Comparison of ENCODE assay signal across 11 cellular contexts in the genomic region with DNA sequence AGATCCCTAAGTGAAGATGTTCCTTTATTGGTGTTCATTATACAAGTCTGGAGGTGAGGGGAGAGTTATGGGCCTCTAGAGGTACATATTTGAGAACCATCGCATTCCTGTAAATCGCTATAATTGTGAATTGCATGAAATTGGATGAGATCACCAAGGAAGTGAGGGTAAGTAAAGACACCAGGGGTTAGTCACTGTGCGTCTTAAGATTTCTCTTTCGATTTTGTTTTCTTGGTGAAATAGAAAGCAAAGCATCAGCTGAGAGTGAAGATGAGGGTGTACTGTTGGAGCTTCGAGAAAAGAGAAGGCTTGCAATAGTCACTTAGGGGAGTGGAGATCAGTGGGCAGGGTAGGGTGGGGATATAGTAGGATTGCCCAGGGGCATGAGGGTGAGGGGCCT.
DNase-seq lines count a peak whose midpoint lies in the region; ATAC-seq and TF ChIP-seq lines count a peak whose summit lies in the region.
"Had no signal": no experiment of that assay in that cellular context is flagged by ENCODE, and none has a peak within 500 bp of the region (broad histone marks: within the 10 kb centered on the region; RNA-seq: fewer than 3 reads in every experiment).

No MANE protein-coding gene starts in this region.

- CTCF ChIA-PET in A673 (lab: Charles Lee), result no interaction called here

- H3K4me3 ChIP-seq in A673 (ENCODE audit: low read depth, low read length, poor library complexity, severe bottlenecking) (no peak overlapping the region), brain microvascular endothelial cell (ENCODE audit: low read depth, low read length) (no peak overlapping the region), hepatocyte (no peak overlapping the region)
- H3K4me3 ChIP-seq: BLaER1 had no signal

- H3K27me3 ChIP-seq in A673 (replicated peaks; ENCODE audit: insufficient read depth, low read depth, low read length, poor library complexity), result no peaks in the 10 kb centered on the region
- H3K27me3 ChIP-seq in brain microvascular endothelial cell (replicated peaks), result no peaks in the 10 kb centered on the region
- H3K27me3 ChIP-seq in hepatocyte, result no peaks in the 10 kb centered on the region
- H3K27me3 ChIP-seq: BLaER1 had no signal

- POLR2A ChIA-PET in A673 (lab: Charles Lee; ENCODE audit: low non-redundant PET), result no interaction called here

- DNase-seq in A673 (ENCODE audit: low spot score) (peak; percentile 64), brain microvascular endothelial cell (peak; percentile 24), NCI-H146 (lab: John Stamatoyannopoulos, UW) (no peak), HK-2 (ENCODE audit: unreplicated experiment) (no peak), hepatocyte (ENCODE audit: low spot score) (no peak)
- DNase-seq in NK-92 treated with Interleukin-12 subunit alpha and Interleukin-12 subunit beta, amount 100 ng/mL, for 24 hours (lab: John Stamatoyannopoulos, UW), result no peak
- DNase-seq: NCI-H748 treated with DMSO at 0.1 percent for 48 hours; stimulated activated CD4-positive, alpha-beta T cell treated with anti-CD3 and anti-CD28 coated beads, Interleukin-15, amount 100 ng/mL, for 24 hours had no signal

- no TSS peak for BruUV-seq in A673 (replicated peaks; lab: Mats Ljungman, UMichigan)

- no peak overlapping the region for H3K4me2 ChIP-seq in hepatocyte
- H3K4me2 ChIP-seq: BLaER1 had no signal

- peak overlapping the region; percentile 58 for H3K27ac ChIP-seq in A673 (ENCODE audit: low read depth, low read length, poor library complexity, severe bottlenecking)
- no peak overlapping the region for H3K27ac ChIP-seq in brain microvascular endothelial cell
- H3K27ac ChIP-seq in hepatocyte, result no peak overlapping the region
- H3K27ac ChIP-seq: BLaER1 had no signal

- intact Hi-C loops in A673 (cut with micrococcal nuclease; ENCODE audit: unreplicated experiment), result loop anchor here (10.0 kb wide), 1 partner anchor 378 kb away; no protein-coding TSS in a partner anchor

- no peak overlapping the region for H2AFZ ChIP-seq in hepatocyte

- H3K9me3 ChIP-seq in A673 (ENCODE audit: low read depth, low read length, poor library complexity, severe bottlenecking) (no peaks in the 10 kb centered on the region), hepatocyte (ENCODE audit: low read depth) (no peaks in the 10 kb centered on the region)
- H3K9me3 ChIP-seq: BLaER1 had no signal

- TF ChIP-seq CTCF in A673 (conservative IDR thresholded peaks at IDR 0.05; ENCODE audit: low read depth, low read length) (no peak), brain microvascular endothelial cell (IDR thresholded peaks at IDR 0.05; ENCODE audit: low read depth, low read length, missing control alignments) (no peak), hepatocyte (IDR thresholded peaks at IDR 0.05; ENCODE audit: poor library complexity) (no peak)

- no peaks in the 10 kb centered on the region for H4K20me1 ChIP-seq in hepatocyte (ENCODE audit: insufficient read depth, poor library complexity, severe bottlenecking)
- H4K20me1 ChIP-seq: BLaER1 had no signal

- H3K36me3 ChIP-seq in A673 (ENCODE audit: insufficient read depth, low read length, poor library complexity, severe bottlenecking) (peaks cover 13% of the 10 kb centered on the region), brain microvascular endothelial cell (replicated peaks) (no peaks in the 10 kb centered on the region), hepatocyte (replicated peaks; ENCODE audit: insufficient read depth, low read depth) (no peaks in the 10 kb centered on the region)

- 93% methylated on average over 5 of the region's 5 CpGs for WGBS in hepatocyte (ENCODE audit: low lambda C conversion rate, missing lambda C conversion rate)

- no peaks in the 10 kb centered on the region for H3K79me2 ChIP-seq in hepatocyte

- H3K9me2 ChIP-seq in hepatocyte (replicated peaks; ENCODE audit: insufficient read depth), result no peaks in the 10 kb centered on the region

- ATAC-seq in GM18870 (IDR thresholded peaks at IDR 0.05; ENCODE audit: unreplicated experiment) (peak; percentile 47), HG03521 (IDR thresholded peaks at IDR 0.05; ENCODE audit: unreplicated experiment) (peak; percentile 94)

- H3K4me1 ChIP-seq in A673 (ENCODE audit: insufficient read depth, low read length, poor library complexity, severe bottlenecking) (peaks cover 73% of the 10 kb centered on the region), hepatocyte (ENCODE audit: insufficient read depth) (peaks cover 3% of the 10 kb centered on the region)

- in situ Hi-C loops in brain microvascular endothelial cell (cut with HindIII; ENCODE audit: low pct_ligation_motif_present, low sequenced_read_pairs), result no loop called here

Comparison
In these comparisons a context has a peak if more than half of its experiments do, and no peak if none do; other contexts are left out.
1. DNase-seq: peak in A673 (single experiment) and brain microvascular endothelial cell (single experiment); none in NCI-H146 (single experiment), HK-2 (single experiment), NK-92 treated with Interleukin-12 subunit alpha and Interleukin-12 subunit beta, amount 100 ng/mL, for 24 hours (single experiment) and hepatocyte (single experiment).